9 cellular contexts compared by ENCODE assay signal in genomic region chr14:21095430-21096205, GRCh38. TPM values are rescaled to one million over a fixed set of nuclear protein-coding genes. Genes with fewer than 3 reads are reported as not detected.
DNase-seq lines count a peak whose midpoint lies in the region; ATAC-seq and TF ChIP-seq lines count a peak whose summit lies in the region.
"Had no signal": no experiment of that assay in that cellular context is flagged by ENCODE, and none has a peak within 500 bp of the region (broad histone marks: within the 10 kb centered on the region; RNA-seq: fewer than 3 reads in every experiment).

No MANE protein-coding gene starts in this region.

- intact Hi-C loops in Panc1 (cut with micrococcal nuclease; ENCODE audit: unreplicated experiment): no loop called here
- intact Hi-C loops in posterior cingulate gyrus (cut with DNase I): no loop called here

- no peaks in the 10 kb centered on the region for H3K36me3 Mint-ChIP-seq in immature natural killer cell

- H3K4me3 Mint-ChIP-seq in immature natural killer cell: peak overlapping the region in 2 of 5 donors; percentile 3 to 81

- no peaks in the 10 kb centered on the region for H3K9me3 ChIP-seq in BLaER1 treated with 17β-estradiol and CSF1 and Interleukin-3, amounts not matched to agents 10 nM and 100 nM (replicated peaks in 1 of 11)
- no peaks in the 10 kb centered on the region for H3K9me3 ChIP-seq in Panc1 (ENCODE audit: control insufficient read depth, insufficient read depth, low read depth, low read length)

- no peak overlapping the region for H3K4me3 ChIP-seq in BLaER1 treated with 17β-estradiol and CSF1 and Interleukin-3, amounts not matched to agents 10 nM and 100 nM
- H3K4me3 ChIP-seq in Panc1 (ENCODE audit: low read depth in 2 of 2, low read length in 2 of 2): no peak overlapping the region

- POLR2A ChIA-PET in Panc1 (lab: Charles Lee): no interaction called here

- H3K27me3 ChIP-seq in BLaER1 treated with 17β-estradiol and CSF1 and Interleukin-3, amounts not matched to agents 10 nM and 100 nM: no peaks in the 10 kb centered on the region
- H3K27me3 ChIP-seq in Panc1 (ENCODE audit: control insufficient read depth, insufficient read depth, low read length): no peaks in the 10 kb centered on the region

- H3K9ac ChIP-seq in BLaER1 treated with 17β-estradiol and CSF1 and Interleukin-3, amounts not matched to agents 10 nM and 100 nM: 0 out of 22 replicates have a peak overlapping the region, but pooled peaks of 2 of the 11 experiments have one; percentile 14 to 23

- H3K27ac ChIP-seq in BLaER1 treated with 17β-estradiol and CSF1 and Interleukin-3, amounts not matched to agents 10 nM and 100 nM: no peak overlapping the region; a peak in 1 of 22 replicates
- H3K27ac ChIP-seq in Panc1 (ENCODE audit: low read length): no peak overlapping the region

- no peaks in the 10 kb centered on the region for H3K9me3 Mint-ChIP-seq in immature natural killer cell

- no peak for TF ChIP-seq CTCF in Panc1 (IDR thresholded peaks at IDR 0.05)

- TSS peak; percentile 69 for BruUV-seq in Panc1 (replicated peaks; lab: Mats Ljungman, UMichigan)

- CTCF ChIA-PET in Panc1 (lab: Charles Lee): interaction anchor here (1.0 to 1.5 kb wide), 2 partner anchors 27 to 81 kb away, joined by 3 read pairs; no protein-coding TSS in a partner anchor

- H3K4me2 ChIP-seq in BLaER1 treated with 17β-estradiol and CSF1 and Interleukin-3, amounts not matched to agents 10 nM and 100 nM: peak overlapping the region in 9 of 11 experiments; percentile 59 to 94 (median 76); a peak in 10 of 22 replicates

- peaks cover 2 to 9% (median 5%) of the 10 kb centered on the region in 3 donors for H3K27me3 Mint-ChIP-seq in immature natural killer cell (ENCODE audit: low read depth in 3 of 3)

- in situ Hi-C loops in Panc1 (cut with HindIII; ENCODE audit: low pct_unique_long_range_greater_than_20kb, low sequenced_read_pairs): no loop called here

- peaks cover 40 to 77% (median 66%) of the 10 kb centered on the region in 10 experiments for H3K4me1 ChIP-seq in BLaER1 treated with 17β-estradiol and CSF1 and Interleukin-3, amounts not matched to agents 10 nM and 100 nM
- peaks cover 8% of the 10 kb centered on the region for H3K4me1 ChIP-seq in Panc1 (ENCODE audit: control insufficient read depth, insufficient read depth, low read length)

- H3K36me3 ChIP-seq in BLaER1 treated with 17β-estradiol and CSF1 and Interleukin-3, amounts not matched to agents 10 nM and 100 nM: peaks cover 6 to 27% (median 22%) of the 10 kb centered on the region in 11 experiments; a peak in 21 of 22 replicates
- H3K36me3 ChIP-seq in Panc1 (ENCODE audit: control insufficient read depth, insufficient read depth, low read length): no peaks in the 10 kb centered on the region

- H3K27ac Mint-ChIP-seq in immature natural killer cell: peak overlapping the region in 5 of 6 donors; percentile 21 to 73 (median 42)

- DNase-seq in Panc1 (ENCODE audit: low read depth, low spot score) (no peak), immature natural killer cell (no peak), posterior cingulate gyrus (no peak)
- DNase-seq: DND-41 had no signal

- peaks cover 0 to 65% (median 30%) of the 10 kb centered on the region in 11 experiments; a peak in 15 of 22 replicates for H4K20me1 ChIP-seq in BLaER1 treated with 17β-estradiol and CSF1 and Interleukin-3, amounts not matched to agents 10 nM and 100 nM

- H3K4me1 Mint-ChIP-seq in immature natural killer cell: peaks cover 21 to 25% of the 10 kb centered on the region in 2 donors

- ATAC-seq in Panc1 (no peak), GM18858 (IDR thresholded peaks at IDR 0.05; ENCODE audit: unreplicated experiment) (no peak), GM19397 (IDR thresholded peaks at IDR 0.05; ENCODE audit: unreplicated experiment) (no peak)

RNA-seq across cellular contexts. Expression of gene ZNF219, which starts 2.8 kb away (rescaled TPM):
- total RNA-seq in Panc1 (2021; ENCODE audit: unreplicated experiment): 19.9 TPM
- 21.1 TPM for polyA plus RNA-seq in Panc1 (2012; ENCODE audit: insufficient read length)
- 1 to 10 TPM in 2 of 3 donors, under 1 TPM in 1; 0.88 to 3.3 (median 1.8) TPM for polyA plus RNA-seq in immature natural killer cell

RNA-seq across cellular contexts. Expression of gene TMEM253, which starts 5.2 kb away (rescaled TPM):
- 0.33 TPM for total RNA-seq in Panc1 (2021; ENCODE audit: unreplicated experiment)
- polyA plus RNA-seq in Panc1 (2012; ENCODE audit: insufficient read length): 0.76 TPM
- not detected for polyA plus RNA-seq in immature natural killer cell
- total RNA-seq: RPMI7951 had no signal

RNA-seq across cellular contexts. Expression of gene ARHGEF40, which starts 25.5 kb away (rescaled TPM):
- 11.1 TPM for total RNA-seq in Panc1 (2021; ENCODE audit: unreplicated experiment)
- polyA plus RNA-seq in Panc1 (2012; ENCODE audit: insufficient read length): 8.2 TPM
- polyA plus RNA-seq in immature natural killer cell: under 1 TPM in 2 of 3 donors, not detected in 1; 0.23 to 0.35 TPM

RNA-seq across cellular contexts. Expression of gene RNASE8, which starts 38.0 kb away (rescaled TPM):
- total RNA-seq in Panc1 (2021; ENCODE audit: unreplicated experiment): not detected
- not detected for polyA plus RNA-seq in Panc1 (2012; ENCODE audit: insufficient read length)
- not detected for polyA plus RNA-seq in immature natural killer cell
- total RNA-seq: renal cortical epithelial cell, RPMI7951 had no signal

RNA-seq across cellular contexts. Expression of gene RNASE7, which starts 53.5 kb away (rescaled TPM):
- total RNA-seq in Panc1 (2021; ENCODE audit: unreplicated experiment): not detected
- polyA plus RNA-seq in Panc1 (2012; ENCODE audit: insufficient read length): not detected
- not detected for polyA plus RNA-seq in immature natural killer cell
- total RNA-seq: renal cortical epithelial cell, RPMI7951 had no signal
